Comparison of ENCODE assay signal across 10 cellular contexts in genomic region chr20:45041464-45042337, GRCh38. TPM values are rescaled to one million over a fixed set of nuclear protein-coding genes. Genes with fewer than 3 reads are reported as not detected.
A peak's percentile ranks its signal among the peaks of the same experiment; 100 is the strongest.
DNase-seq lines count a peak whose midpoint lies in the region; ATAC-seq and TF ChIP-seq lines count a peak whose summit lies in the region.
"Had no signal": no experiment of that assay in that cellular context is flagged by ENCODE, and none has a peak within 500 bp of the region (broad histone marks: within the 10 kb centered on the region; RNA-seq: fewer than 3 reads in every experiment).

No MANE protein-coding gene starts in this region.

- H3K9me3 ChIP-seq in osteoblast (ENCODE audit: low read depth, low read length) = no peaks in the 10 kb centered on the region
- H3K9me3 ChIP-seq: upper lobe of left lung had no signal

- no peaks in the 10 kb centered on the region for H3K27me3 ChIP-seq in osteoblast (ENCODE audit: insufficient read depth, low read length)
- H3K27me3 ChIP-seq: upper lobe of left lung had no signal

- H3K4me3 ChIP-seq in choroid plexus epithelial cell (ENCODE audit: low read depth, low read length) = no peak overlapping the region
- H3K4me3 ChIP-seq in osteoblast (ENCODE audit: insufficient read depth, low read length) = no peak overlapping the region
- H3K4me3 ChIP-seq: upper lobe of left lung had no signal

- H2AFZ ChIP-seq in osteoblast (ENCODE audit: low read length) = no peak overlapping the region

- H4K20me1 ChIP-seq in osteoblast (ENCODE audit: insufficient read depth, low read length) = no peaks in the 10 kb centered on the region

- peaks cover 13% of the 10 kb centered on the region for H3K79me2 ChIP-seq in osteoblast (ENCODE audit: insufficient read depth, low read length)

- TF ChIP-seq CTCF in choroid plexus epithelial cell (conservative IDR thresholded peaks at IDR 0.05; ENCODE audit: low read depth, low read length) (no peak), osteoblast (IDR thresholded peaks at IDR 0.05; ENCODE audit: extremely low read depth, low read depth, low read length) (no peak)

- ATAC-seq in GM18517 (IDR thresholded peaks at IDR 0.05; ENCODE audit: unreplicated experiment) (no peak), HG03521 (IDR thresholded peaks at IDR 0.05; ENCODE audit: unreplicated experiment) (no peak)

- H3K36me3 ChIP-seq in osteoblast (ENCODE audit: insufficient read depth, low read length) = no peaks in the 10 kb centered on the region
- H3K36me3 ChIP-seq: upper lobe of left lung had no signal

- peak overlapping the region; percentile 36 for H3K4me2 ChIP-seq in osteoblast (ENCODE audit: insufficient read depth, low read length)

- peak overlapping the region; percentile 22 for H3K27ac ChIP-seq in osteoblast (ENCODE audit: low read depth, low read length)

- DNase-seq in DMS153 (lab: John Stamatoyannopoulos, UW) (peak; percentile 34), DMS153 treated with DMSO at 0.1 percent for 48 hours (lab: John Stamatoyannopoulos, UW; ENCODE audit: unreplicated experiment) (no peak), NCI-H69 (lab: John Stamatoyannopoulos, UW) (peak; percentile 85), choroid plexus epithelial cell (ENCODE audit: low read depth) (peak; percentile 69), osteoblast (ENCODE audit: insufficient read length, low spot score, missing footprints) (no peak), NCI-H2227 treated with DMSO at 0.1 percent for 48 hours (lab: John Stamatoyannopoulos, UW) (no peak)
- DNase-seq: 8988T, upper lobe of left lung had no signal

- H3K4me1 ChIP-seq in osteoblast (ENCODE audit: insufficient read depth, low read length) = peaks cover 43% of the 10 kb centered on the region

RNA-seq across cellular contexts. Expression of gene KCNS1, which starts 59.2 kb away (rescaled TPM):
- 0.59 and 1.1 TPM in 2 replicates for total RNA-seq in osteoblast

Comparison
In these comparisons a context has a peak if more than half of its experiments do, and no peak if none do; other contexts are left out.
1. DNase-seq: peak in DMS153 (single experiment), NCI-H69 (single experiment) and choroid plexus epithelial cell (single experiment); none in DMS153 treated with DMSO at 0.1 percent for 48 hours (single experiment), osteoblast (single experiment) and NCI-H2227 treated with DMSO at 0.1 percent for 48 hours (single experiment).